8 cellular contexts compared by ENCODE assay signal in genomic region chr12:1517007-1517406, GRCh38.
DNase-seq lines count a peak whose midpoint lies in the region; ATAC-seq and TF ChIP-seq lines count a peak whose summit lies in the region.

No MANE protein-coding gene starts in this region.

- H3K4me3 Mint-ChIP-seq in glutamatergic neuron (ENCODE audit: unreplicated experiment), result no peak overlapping the region

- peak; percentile 59 for DNase-seq in AG09309 (ENCODE audit: low read depth)
- no peak for DNase-seq in GM13977 (ENCODE audit: low spot score)
- DNase-seq in SK-MEL-5 (ENCODE audit: low read depth, low spot score), result peak; percentile 94
- DNase-seq in glutamatergic neuron, result peak; percentile 66
- DNase-seq in stimulated activated naive CD4-positive, alpha-beta T cell treated with Interleukin-2 at 50 U/mL for 16 hours (lab: John Stamatoyannopoulos, UW), result no peak
- no peak for DNase-seq in NCI-H1105 treated with DMSO at 0.1 percent for 48 hours (lab: John Stamatoyannopoulos, UW)

- H3K36me3 Mint-ChIP-seq in glutamatergic neuron (ENCODE audit: unreplicated experiment), result no peaks in the 10 kb centered on the region

- ATAC-seq in GM18907 (IDR thresholded peaks at IDR 0.05; ENCODE audit: unreplicated experiment) (no peak), HG03097 (IDR thresholded peaks at IDR 0.05; ENCODE audit: low FRiP score, unreplicated experiment) (no peak)

- H3K4me3 ChIP-seq in AG09309 (ENCODE audit: control insufficient read depth, low read depth, low read length), result no peak overlapping the region

- in situ Hi-C loops in GM13977 (cut with MboI; ENCODE audit: low pct_unique_long_range_greater_than_20kb, low sequenced_read_pairs, unreplicated experiment), result no loop called here
- in situ Hi-C loops in SK-MEL-5 (cut with HindIII; ENCODE audit: low pct_unique_long_range_greater_than_20kb, low sequenced_read_pairs), result no loop called here

- H3K9me3 Mint-ChIP-seq in glutamatergic neuron (ENCODE audit: unreplicated experiment), result peaks cover 3% of the 10 kb centered on the region

- H3K4me1 Mint-ChIP-seq in glutamatergic neuron (ENCODE audit: low read depth, unreplicated experiment), result peaks cover 3% of the 10 kb centered on the region

- TF ChIP-seq CTCF in AG09309 (IDR thresholded peaks at IDR 0.05; ENCODE audit: control insufficient read depth, insufficient read depth, low read depth, low read length, missing control alignments) (peak; percentile 29), GM13977 (IDR thresholded peaks at IDR 0.05; ENCODE audit: extremely low read depth, insufficient read depth, missing control alignments) (peak; percentile 63), glutamatergic neuron (IDR thresholded peaks at IDR 0.05; ENCODE audit: partially characterized antibody, unreplicated experiment) (peak; percentile 53)

- H3K27me3 Mint-ChIP-seq in glutamatergic neuron (ENCODE audit: unreplicated experiment), result peaks cover 4% of the 10 kb centered on the region

- no peak overlapping the region for H3K27ac Mint-ChIP-seq in glutamatergic neuron (ENCODE audit: unreplicated experiment)

Comparison
In these comparisons a context has a peak if more than half of its experiments do, and no peak if none do; other contexts are left out.
1. DNase-seq: peak in AG09309 (single experiment), SK-MEL-5 (single experiment) and glutamatergic neuron (single experiment); none in GM13977 (single experiment), stimulated activated naive CD4-positive, alpha-beta T cell treated with Interleukin-2 at 50 U/mL for 16 hours (single experiment) and NCI-H1105 treated with DMSO at 0.1 percent for 48 hours (single experiment).
2. Peak in every context shown above with its lines, with median percentiles within 50 percentile points of each other: CTCF ChIP-seq.